25 cellular contexts compared by ENCODE assay signal in the genomic region with DNA sequence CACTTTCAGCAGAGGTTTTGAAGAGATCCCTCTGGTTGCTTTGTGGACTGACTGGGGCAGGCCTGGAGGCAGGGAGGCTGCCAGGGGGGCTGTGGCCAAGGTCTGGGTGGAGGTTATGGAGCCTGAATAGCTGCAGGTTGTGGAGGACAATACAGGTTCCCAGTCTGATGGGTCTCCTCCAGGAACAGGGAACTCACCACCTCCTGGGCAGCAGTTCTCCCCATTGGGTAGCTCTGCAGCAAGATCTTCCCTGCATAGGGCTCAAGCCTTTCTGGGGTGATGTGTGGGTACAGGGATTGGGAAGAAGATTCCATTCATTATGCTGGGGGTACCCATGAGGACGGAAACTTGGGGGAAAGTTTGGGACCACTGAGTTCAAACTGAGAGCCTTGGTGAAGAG. TPM values are rescaled to one million over a fixed set of nuclear protein-coding genes. Genes with fewer than 3 reads are reported as not detected.
DNase-seq lines count a peak whose midpoint lies in the region; ATAC-seq, FAIRE-seq and TF ChIP-seq lines count a peak whose summit lies in the region.
"Had no signal": no experiment of that assay in that cellular context is flagged by ENCODE, and none has a peak within 500 bp of the region (broad histone marks: within the 10 kb centered on the region; RNA-seq: fewer than 3 reads in every experiment).

No MANE protein-coding gene starts in this region.

- no peak for TF ChIP-seq CTCF in PC-9 (conservative IDR thresholded peaks at IDR 0.05)
- TF ChIP-seq CTCF in esophagus squamous epithelium (IDR thresholded peaks at IDR 0.05): no peak
- no peak for TF ChIP-seq CTCF in pancreas (IDR thresholded peaks at IDR 0.05)

- BruUV-seq in PC-9 (replicated peaks; lab: Mats Ljungman, UMichigan): no TSS peak

- no peaks in the 10 kb centered on the region for H3K9me2 ChIP-seq in PC-9 (ENCODE audit: insufficient read depth)

- CTCF ChIA-PET in activated naive CD4-positive, alpha-beta T cell treated with anti-CD3 and anti-CD28 coated beads, Interleukin-2, amount 10 ng/mL, durations not matched to agents 7 days and 5 days (lab: Charles Lee): interaction anchor here (0.6 to 1.2 kb wide), 3 partner anchors 12 to 546 kb away, joined by 3 to 6 read pairs (median 4); no protein-coding TSS in a partner anchor
- CTCF ChIA-PET in PC-9 (lab: Charles Lee): no interaction called here

- H3K4me2 ChIP-seq in PC-9: peak overlapping the region; percentile 57; the same call in 1 of the 2 replicates

- H3K27me3 ChIP-seq in PC-9 (ENCODE audit: insufficient read depth, low read depth) (no peaks in the 10 kb centered on the region), esophagus squamous epithelium (peaks cover 0 to 5% (median 0%) of the 10 kb centered on the region in 4 donors), pancreas (no peaks in the 10 kb centered on the region)
- H3K27me3 ChIP-seq: MG63 had no signal

- peaks cover 74% of the 10 kb centered on the region for H3K4me1 ChIP-seq in PC-9 (replicated peaks; ENCODE audit: insufficient read depth)
- peaks cover 41 to 100% (median 55%) of the 10 kb centered on the region in 3 donors for H3K4me1 ChIP-seq in esophagus squamous epithelium
- H3K4me1 ChIP-seq in pancreas: peaks cover 0 to 10% (median 0%) of the 10 kb centered on the region in 3 donors

- H3K9me3 ChIP-seq in PC-9 (ENCODE audit: insufficient read depth, low read depth) (no peaks in the 10 kb centered on the region), esophagus squamous epithelium (no peaks in the 10 kb centered on the region), pancreas (no peaks in the 10 kb centered on the region)
- H3K9me3 ChIP-seq: MG63 had no signal

- intact Hi-C loops in PC-9 (cut with micrococcal nuclease; ENCODE audit: unreplicated experiment): no loop called here
- intact Hi-C loops in esophagus squamous epithelium (cut with DNase I): no loop called here
- intact Hi-C loops in pancreas (cut with DNase I): no loop called here

- no peaks in the 10 kb centered on the region for H4K20me1 ChIP-seq in PC-9 (ENCODE audit: insufficient read depth)

- no peak overlapping the region for H2AFZ ChIP-seq in PC-9

- H3K4me3 ChIP-seq in PC-9 (no peak overlapping the region), esophagus squamous epithelium (no peak overlapping the region), pancreas (no peak overlapping the region)
- H3K4me3 ChIP-seq: K562, MG63 had no signal

- no peaks in the 10 kb centered on the region for H3K27me3 Mint-ChIP-seq in activated naive CD4-positive, alpha-beta T cell treated with anti-CD3 and anti-CD28 coated beads, Interleukin-2, amount 10 ng/mL, durations not matched to agents 7 days and 5 days

- H3K4me3 Mint-ChIP-seq in activated naive CD4-positive, alpha-beta T cell treated with anti-CD3 and anti-CD28 coated beads, Interleukin-2, amount 10 ng/mL, durations not matched to agents 7 days and 5 days: no peak overlapping the region
- no peak overlapping the region for H3K4me3 Mint-ChIP-seq in stimulated activated effector memory CD8-positive, alpha-beta T cell treated with anti-CD3 and anti-CD28 coated beads, Interleukin-12 subunit alpha, Interleukin-12 subunit beta, amount 100 ng/mL, for 72 hours

- H3F3A ChIP-seq in PC-9 (ENCODE audit: insufficient read depth, low read depth): peaks cover 19% of the 10 kb centered on the region; the same call in 1 of the 2 replicates

- peak in 1 of 4 donors; percentile 15 for TF ChIP-seq POLR2A in esophagus squamous epithelium (IDR thresholded peaks at IDR 0.05)

- WGBS in esophagus squamous epithelium, 2 donors: 100% methylated on average over 1 of the region's 1 CpG
- 95 to 97% methylated on average over 1 of the region's 1 CpG for WGBS in pancreas, 2 donors

- DNase-seq in activated naive CD4-positive, alpha-beta T cell treated with anti-CD3 and anti-CD28 coated beads, Interleukin-2, amount 10 ng/mL, durations not matched to agents 7 days and 5 days: no peak
- DNase-seq in activated naive CD4-positive, alpha-beta T cell treated with Interleukin-2 at 50 U/mL for 16 hours: no peak
- no peak for DNase-seq in PC-9
- no peak for DNase-seq in esophagus squamous epithelium (lab: John Stamatoyannopoulos, UW)
- DNase-seq in stimulated activated effector memory CD8-positive, alpha-beta T cell treated with anti-CD3 and anti-CD28 coated beads, Interleukin-12 subunit alpha, Interleukin-12 subunit beta, amount 100 ng/mL, for 72 hours (ENCODE audit: low spot score in 2 of 2): no peak
- DNase-seq in pancreas: no peak
- DNase-seq in NCI-H146 (lab: John Stamatoyannopoulos, UW): no peak
- DNase-seq: AML-193, C1 segment of cervical spinal cord, EL, MG63, NCI-H1417, NCI-H187, NCI-H446 treated with DMSO at 0.1 percent for 48 hours, NCI-H526 treated with DMSO at 0.1 percent for 48 hours, OCI-M1, SHP77 had no signal

- peak overlapping the region; percentile 73 for H3K27ac Mint-ChIP-seq in activated naive CD4-positive, alpha-beta T cell treated with anti-CD3 and anti-CD28 coated beads, Interleukin-2, amount 10 ng/mL, durations not matched to agents 7 days and 5 days
- H3K27ac Mint-ChIP-seq in stimulated activated effector memory CD8-positive, alpha-beta T cell treated with anti-CD3 and anti-CD28 coated beads, Interleukin-12 subunit alpha, Interleukin-12 subunit beta, amount 100 ng/mL, for 72 hours: peak overlapping the region; percentile 4

- FAIRE-seq in pancreas (lab: Jason Lieb, UNC): no peak
- FAIRE-seq: GM19239, H1, HepG2, K562 had no signal

- no peaks in the 10 kb centered on the region for H3K36me3 ChIP-seq in PC-9 (ENCODE audit: low read depth)
- H3K36me3 ChIP-seq in esophagus squamous epithelium: peaks cover 16 to 40% (median 19%) of the 10 kb centered on the region in 3 donors
- peaks cover 0 to 11% (median 0%) of the 10 kb centered on the region in 3 donors for H3K36me3 ChIP-seq in pancreas
- H3K36me3 ChIP-seq: MG63 had no signal

- no peak for ATAC-seq in stimulated activated effector memory CD8-positive, alpha-beta T cell treated with anti-CD3 and anti-CD28 coated beads, Interleukin-12 subunit alpha, Interleukin-12 subunit beta, amount 100 ng/mL, for 72 hours
- ATAC-seq in pancreas (no peak), HG02588 (IDR thresholded peaks at IDR 0.05; ENCODE audit: unreplicated experiment) (no peak)
- ATAC-seq: HepG2, K562 had no signal

- H3K27ac ChIP-seq in PC-9: no peak overlapping the region
- H3K27ac ChIP-seq in esophagus squamous epithelium: peak overlapping the region; percentile 78 to 92 (median 92)
- no peak overlapping the region for H3K27ac ChIP-seq in pancreas
- H3K27ac ChIP-seq: HL-60 had no signal

- H3K79me2 ChIP-seq in PC-9 (ENCODE audit: low read depth): no peaks in the 10 kb centered on the region

- H3K4me1 Mint-ChIP-seq in activated naive CD4-positive, alpha-beta T cell treated with anti-CD3 and anti-CD28 coated beads, Interleukin-2, amount 10 ng/mL, durations not matched to agents 7 days and 5 days: peaks cover 94% of the 10 kb centered on the region
- peaks cover 31% of the 10 kb centered on the region for H3K4me1 Mint-ChIP-seq in stimulated activated effector memory CD8-positive, alpha-beta T cell treated with anti-CD3 and anti-CD28 coated beads, Interleukin-12 subunit alpha, Interleukin-12 subunit beta, amount 100 ng/mL, for 72 hours

- H3K36me3 Mint-ChIP-seq in activated naive CD4-positive, alpha-beta T cell treated with anti-CD3 and anti-CD28 coated beads, Interleukin-2, amount 10 ng/mL, durations not matched to agents 7 days and 5 days: peaks cover 64% of the 10 kb centered on the region
- peaks cover 14% of the 10 kb centered on the region for H3K36me3 Mint-ChIP-seq in stimulated activated effector memory CD8-positive, alpha-beta T cell treated with anti-CD3 and anti-CD28 coated beads, Interleukin-12 subunit alpha, Interleukin-12 subunit beta, amount 100 ng/mL, for 72 hours

- no peaks in the 10 kb centered on the region for H3K9me3 Mint-ChIP-seq in activated naive CD4-positive, alpha-beta T cell treated with anti-CD3 and anti-CD28 coated beads, Interleukin-2, amount 10 ng/mL, durations not matched to agents 7 days and 5 days
- no peaks in the 10 kb centered on the region for H3K9me3 Mint-ChIP-seq in stimulated activated effector memory CD8-positive, alpha-beta T cell treated with anti-CD3 and anti-CD28 coated beads, Interleukin-12 subunit alpha, Interleukin-12 subunit beta, amount 100 ng/mL, for 72 hours

- POLR2A ChIA-PET in PC-9 (lab: Charles Lee; ENCODE audit: unreplicated experiment): interaction anchor here (0.7 kb wide), 1 partner anchor 25 kb away, joined by 3 read pairs; no protein-coding TSS in a partner anchor

RNA-seq across cellular contexts. Expression of a gene that starts 6.8 kb away (rescaled TPM):
- total RNA-seq in PC-9 (2021): 9.9 and 15.3 TPM in 2 replicates
- total RNA-seq in esophagus squamous epithelium: 1,000 to 10,000 TPM; 1,484 to 2,988 (median 2,291) TPM
- 10 to 100 TPM; 18.3 to 39.0 (median 24.7) TPM for total RNA-seq in pancreas
- polyA plus RNA-seq in pancreas: 10 to 100 TPM; 18.3 to 20.2 TPM

RNA-seq across cellular contexts. Expression of a gene that starts 33.1 kb away (rescaled TPM):
- total RNA-seq in PC-9 (2021) (15.5 and 16.2 TPM in 2 replicates), esophagus squamous epithelium (10 to 100 TPM; 23.6 to 43.7 (median 38.3) TPM), pancreas (10 to 100 TPM; 10.9 to 20.6 (median 17.6) TPM)
- polyA plus RNA-seq in pancreas: 10 to 100 TPM; 27.8 to 28.2 TPM

RNA-seq across cellular contexts. Expression of a gene that starts 38.2 kb away (rescaled TPM):
- total RNA-seq in PC-9 (2021): 0.59 TPM in 1 of 2 replicates, not detected in the other
- under 1 TPM in 2 of 4 donors, not detected in 2; 0.15 to 0.57 TPM for total RNA-seq in esophagus squamous epithelium
- 1 to 10 TPM; 1.0 to 3.8 (median 2.0) TPM for total RNA-seq in pancreas
- polyA plus RNA-seq in pancreas: 10 to 100 TPM in 1 of 2 donors, 1 to 10 TPM in 1; 7.1 to 12.0 TPM
- total RNA-seq: A172, H1, LHCN-M2 had no signal
- polyA plus RNA-seq: H1 had no signal

Comparison
In these comparisons a context has a peak if more than half of its experiments do, and no peak if none do; other contexts are left out.
1. H3K27ac ChIP-seq: peak in esophagus squamous epithelium (4 of 4); none in PC-9 (single experiment) and pancreas (0 of 4).
2. RNA of a gene that starts 6.8 kb away (total RNA-seq): 1,484 to 2,988 TPM in esophagus squamous epithelium; 18.3 to 39.0 TPM in pancreas and 9.9 to 15.3 TPM in PC-9; every median in the first group is over 10 times any median in the second.